In genomic region chr1:8396083-8396911, GRCh38 we compare ENCODE assay signal across 9 cellular contexts.
DNase-seq lines count a peak whose midpoint lies in the region; ATAC-seq and TF ChIP-seq lines count a peak whose summit lies in the region.
"Had no signal": no experiment of that assay in that cellular context is flagged by ENCODE, and none has a peak within 500 bp of the region (broad histone marks: within the 10 kb centered on the region; RNA-seq: fewer than 3 reads in every experiment).

No MANE protein-coding gene starts in this region.

- no peaks in the 10 kb centered on the region for H3K27me3 Mint-ChIP-seq in activated naive CD4-positive, alpha-beta T cell treated with anti-CD3 and anti-CD28 coated beads, Interleukin-2, amount 10 ng/mL, durations not matched to agents 7 days and 5 days

- no peaks in the 10 kb centered on the region for H4K20me1 ChIP-seq in mammary epithelial cell (ENCODE audit: insufficient read depth, low read length)

- H3K27ac ChIP-seq in mammary epithelial cell (ENCODE audit: insufficient read depth, low read depth, low read length) (peak overlapping the region; percentile 63), mesodermal cell (ENCODE audit: low read depth, low read length, severe bottlenecking) (peak overlapping the region; percentile 96), vagina (peak overlapping the region; percentile 49)
- H3K27ac ChIP-seq: C4-2B had no signal

- peaks cover 26% of the 10 kb centered on the region for H3K4me1 ChIP-seq in mammary epithelial cell (ENCODE audit: insufficient read depth, low read length)
- H3K4me1 ChIP-seq in mesodermal cell (ENCODE audit: control insufficient read depth, insufficient read depth, low read length, poor library complexity, severe bottlenecking): peaks cover 29% of the 10 kb centered on the region
- peaks cover 68% of the 10 kb centered on the region for H3K4me1 ChIP-seq in vagina

- no peak overlapping the region for H3K4me3 ChIP-seq in mammary epithelial cell (replicated peaks in 1 of 3; ENCODE audit: insufficient read depth in 1 of 3, low read depth in 2 of 3, low read length in 3 of 3)
- H3K4me3 ChIP-seq in mesodermal cell (ENCODE audit: extremely low read depth, insufficient read depth, low read length, poor library complexity, severe bottlenecking): no peak overlapping the region
- peak overlapping the region in 1 of 2 donors; percentile 5 for H3K4me3 ChIP-seq in vagina

- H3K4me1 Mint-ChIP-seq in activated naive CD4-positive, alpha-beta T cell treated with anti-CD3 and anti-CD28 coated beads, Interleukin-2, amount 10 ng/mL, durations not matched to agents 7 days and 5 days: peaks cover 71% of the 10 kb centered on the region

- peak overlapping the region; percentile 93 for H3K27ac Mint-ChIP-seq in activated naive CD4-positive, alpha-beta T cell treated with anti-CD3 and anti-CD28 coated beads, Interleukin-2, amount 10 ng/mL, durations not matched to agents 7 days and 5 days

- H2AFZ ChIP-seq in mammary epithelial cell (ENCODE audit: low read depth, low read length): no peak overlapping the region

- dilution Hi-C loops in mammary epithelial cell (cut with HindIII; ENCODE audit: low sequenced_read_pairs): no loop called here

- no peaks in the 10 kb centered on the region for H3K36me3 ChIP-seq in mammary epithelial cell (ENCODE audit: insufficient read depth, low read length)
- H3K36me3 ChIP-seq in mesodermal cell (ENCODE audit: control insufficient read depth, insufficient read depth, low read length): peaks cover 63% of the 10 kb centered on the region
- H3K36me3 ChIP-seq in vagina: no peaks in the 10 kb centered on the region

- no peak for DNase-seq in activated naive CD4-positive, alpha-beta T cell treated with anti-CD3 and anti-CD28 coated beads, Interleukin-2, amount 10 ng/mL, durations not matched to agents 7 days and 5 days
- DNase-seq in activated naive CD4-positive, alpha-beta T cell treated with Interleukin-2 at 50 U/mL for 16 hours: no peak
- DNase-seq in mammary epithelial cell (no peak), vagina (ENCODE audit: extremely low spot score in 2 of 2) (peak in 1 of 2 donors; percentile 52), germinal center (ENCODE audit: low spot score) (no peak), NCI-H1436 treated with DMSO at 0.1 percent for 48 hours (lab: John Stamatoyannopoulos, UW) (no peak)

- peaks cover 28% of the 10 kb centered on the region for H3K79me2 ChIP-seq in mammary epithelial cell (ENCODE audit: insufficient read depth, low read length)

- CTCF ChIA-PET in activated naive CD4-positive, alpha-beta T cell treated with anti-CD3 and anti-CD28 coated beads, Interleukin-2, amount 10 ng/mL, durations not matched to agents 7 days and 5 days (lab: Charles Lee): interaction anchor here (0.6 to 1.6 kb wide), 2 partner anchors 13 to 324 kb away, joined by 3 read pairs; no protein-coding TSS in a partner anchor
- CTCF ChIA-PET in mammary epithelial cell (lab: Charles Lee; ENCODE audit: low non-redundant PET): interaction anchor here (0.9 kb wide), 1 partner anchor 13 kb away, joined by 20 read pairs; no protein-coding TSS in a partner anchor

- no peaks in the 10 kb centered on the region for H3K9me3 ChIP-seq in mammary epithelial cell (replicated peaks; ENCODE audit: insufficient read depth, low read length)
- H3K9me3 ChIP-seq in mesodermal cell (ENCODE audit: control insufficient read depth, low read length): no peaks in the 10 kb centered on the region
- no peaks in the 10 kb centered on the region for H3K9me3 ChIP-seq in vagina

- TF ChIP-seq CTCF in mammary epithelial cell (conservative IDR thresholded peaks at IDR 0.05 in 1 of 2, IDR thresholded peaks at IDR 0.05 in 1 of 2; ENCODE audit: extremely low read depth in 1 of 2, insufficient read depth in 1 of 2, low read depth in 1 of 2, low read length in 2 of 2): no peak
- TF ChIP-seq CTCF in vagina (IDR thresholded peaks at IDR 0.05): no peak

- intact Hi-C loops in mammary epithelial cell (cut with micrococcal nuclease) (loop anchor here (2.0 kb wide), 1 partner anchor 21 kb away; no protein-coding TSS in a partner anchor), vagina (cut with DNase I) (no loop called here)

- H3K4me2 ChIP-seq in mammary epithelial cell (ENCODE audit: insufficient read depth, low read depth, low read length): no peak overlapping the region

- H3K9me3 Mint-ChIP-seq in activated naive CD4-positive, alpha-beta T cell treated with anti-CD3 and anti-CD28 coated beads, Interleukin-2, amount 10 ng/mL, durations not matched to agents 7 days and 5 days: no peaks in the 10 kb centered on the region

- H3K36me3 Mint-ChIP-seq in activated naive CD4-positive, alpha-beta T cell treated with anti-CD3 and anti-CD28 coated beads, Interleukin-2, amount 10 ng/mL, durations not matched to agents 7 days and 5 days: peaks cover 44% of the 10 kb centered on the region

- H3K27me3 ChIP-seq in mammary epithelial cell (ENCODE audit: insufficient read depth, low read length) (no peaks in the 10 kb centered on the region), vagina (no peaks in the 10 kb centered on the region)

- no peak for ATAC-seq in GM21737 (IDR thresholded peaks at IDR 0.05; ENCODE audit: unreplicated experiment)

- no peak for TF ChIP-seq POLR2A in vagina (IDR thresholded peaks at IDR 0.05)

- 78% methylated on average over 8 of the region's 8 CpGs for WGBS in mammary epithelial cell (ENCODE audit: low coverage, missing lambda C conversion rate)
- 50 to 61% methylated on average over 3 to 4 of the region's 8 CpGs for WGBS in mesodermal cell (ENCODE audit: insufficient coverage in 2 of 2), 2 experiments

- no peak overlapping the region for H3K9ac ChIP-seq in mammary epithelial cell (ENCODE audit: insufficient read depth, low read length)

- no peak overlapping the region for H3K4me3 Mint-ChIP-seq in activated naive CD4-positive, alpha-beta T cell treated with anti-CD3 and anti-CD28 coated beads, Interleukin-2, amount 10 ng/mL, durations not matched to agents 7 days and 5 days

- in situ Hi-C loops in mammary epithelial cell (cut with MboI; ENCODE audit: low sequenced_read_pairs in 2 of 2): no loop called here

- BruUV-seq in mammary epithelial cell (replicated peaks; lab: Mats Ljungman, UMichigan): no TSS peak
